ENCODE assay signal across 6 cellular contexts in genomic region chr10:130580975-130581374, GRCh38.
"Had no signal": no experiment of that assay in that cellular context is flagged by ENCODE, and none has a peak within 500 bp of the region (broad histone marks: within the 10 kb centered on the region; RNA-seq: fewer than 3 reads in every experiment).

No MANE protein-coding gene starts in this region.

- H3K9me3 Mint-ChIP-seq: H9 had no signal

- H3K4me3 ChIP-seq: GM23248, K562 had no signal

- H3K4me3 Mint-ChIP-seq: H9 had no signal

- H3K27ac ChIP-seq: GM23248 had no signal

- DNase-seq: GM23248, H9, HCEC 1CT, IMR-90, KG1 had no signal

- H3K9ac ChIP-seq: GM23248 had no signal

- ATAC-seq: K562 had no signal

- H3K27ac Mint-ChIP-seq: H9 had no signal
